Comparison of ENCODE assay signal across 8 cellular contexts in the genomic region with DNA sequence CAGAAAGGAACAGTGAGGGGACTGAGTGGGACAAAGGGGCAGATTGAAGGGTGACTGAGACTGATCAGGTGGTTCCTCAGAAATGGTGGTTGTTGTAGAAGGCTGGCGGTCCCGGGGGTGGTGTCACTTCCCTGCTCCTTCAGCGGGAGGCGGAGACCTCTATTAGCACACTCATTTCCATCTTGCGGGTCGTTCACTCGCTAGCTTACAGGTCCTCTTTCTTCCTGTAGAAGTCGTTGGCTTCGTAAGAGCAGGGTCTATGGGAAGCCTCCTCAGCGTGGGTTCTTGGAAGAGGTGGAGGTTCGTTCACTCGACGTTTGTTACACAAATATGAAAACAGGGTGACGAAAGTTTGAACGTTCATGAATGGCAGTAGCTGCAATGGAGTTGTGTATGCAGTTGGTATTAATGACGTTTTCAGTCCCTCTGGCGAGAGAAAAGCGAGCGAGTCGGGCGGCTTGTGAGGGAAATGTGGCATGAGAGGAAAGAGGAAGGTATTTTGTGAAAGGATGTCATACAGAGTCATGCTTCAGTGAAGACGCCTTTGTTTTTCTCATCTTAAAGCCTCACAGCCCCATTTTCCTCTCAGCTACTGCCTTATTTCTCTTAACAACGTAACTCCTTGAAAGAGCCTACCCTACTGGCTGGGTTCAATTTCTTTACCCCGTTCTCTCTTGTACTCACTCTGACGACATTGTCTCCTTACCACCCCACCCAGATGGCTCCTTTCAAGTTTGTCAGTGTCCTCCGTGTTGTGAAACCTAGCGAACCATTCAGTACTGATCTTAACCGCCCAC. TPM values are rescaled to one million over a fixed set of nuclear protein-coding genes. Genes with fewer than 3 reads are reported as not detected.
DNase-seq lines count a peak whose midpoint lies in the region; ATAC-seq and TF ChIP-seq lines count a peak whose summit lies in the region.

No MANE protein-coding gene starts in this region.

- TF ChIP-seq CTCF in HL-60 (IDR thresholded peaks at IDR 0.05; ENCODE audit: insufficient read depth, low read length) (no peak), RWPE2 (IDR thresholded peaks at IDR 0.05; ENCODE audit: poor library complexity, severe bottlenecking) (no peak)

- H3K27ac Mint-ChIP-seq in activated naive CD4-positive, alpha-beta T cell treated with anti-CD3 and anti-CD28 coated beads, Interleukin-2, amount 50 U/mL, for 72 hours: peak overlapping the region; percentile 94

- H3K27me3 ChIP-seq in HL-60 (ENCODE audit: insufficient read depth, poor library complexity, severe bottlenecking): peaks cover 5% of the 10 kb centered on the region
- no peaks in the 10 kb centered on the region for H3K27me3 ChIP-seq in RWPE2 (ENCODE audit: insufficient read depth, poor library complexity, severe bottlenecking)

- H3K36me3 Mint-ChIP-seq in activated naive CD4-positive, alpha-beta T cell treated with anti-CD3 and anti-CD28 coated beads, Interleukin-2, amount 50 U/mL, for 72 hours: peaks cover 0 to 6% of the 10 kb centered on the region in 2 donors

- H3K36me3 ChIP-seq in RWPE2 (ENCODE audit: low read depth): no peaks in the 10 kb centered on the region

- H3K9me3 Mint-ChIP-seq in activated naive CD4-positive, alpha-beta T cell treated with anti-CD3 and anti-CD28 coated beads, Interleukin-2, amount 50 U/mL, for 72 hours: peaks cover 0 to 6% of the 10 kb centered on the region in 2 donors

- peak; percentile 21 for ATAC-seq in GM19452 (IDR thresholded peaks at IDR 0.05; ENCODE audit: unreplicated experiment)
- ATAC-seq in RWPE2 (ENCODE audit: low read depth): peak; percentile 2; the same call in 1 of the 3 replicates
- peak; percentile 70 to 74 for ATAC-seq in activated naive CD4-positive, alpha-beta T cell treated with anti-CD3 and anti-CD28 coated beads, Interleukin-2, amount 50 U/mL, for 72 hours
- ATAC-seq in left cardiac atrium: peak; percentile 49 to 65

- no peak overlapping the region; the same call in 1 of the 2 replicates for H3K27ac ChIP-seq in HL-60 (replicated peaks)
- no peak overlapping the region for H3K27ac ChIP-seq in RWPE2 (ENCODE audit: poor library complexity, severe bottlenecking)

- peaks cover 6% of the 10 kb centered on the region for H3K4me1 ChIP-seq in RWPE2 (ENCODE audit: insufficient read depth, poor library complexity, severe bottlenecking)

- no peaks in the 10 kb centered on the region for H3K9me3 ChIP-seq in RWPE2 (ENCODE audit: severe bottlenecking)

- peak; percentile 75 for DNase-seq in DMS 273 (lab: John Stamatoyannopoulos, UW; ENCODE audit: unreplicated experiment)
- DNase-seq in HL-60 (ENCODE audit: low read depth in 1 of 2, low spot score in 1 of 2): peak; percentile 40 to 60
- no peak for DNase-seq in RWPE2 (ENCODE audit: low spot score)
- DNase-seq in activated naive CD4-positive, alpha-beta T cell treated with anti-CD3 and anti-CD28 coated beads, Interleukin-2, amount 50 U/mL, for 72 hours (ENCODE audit: low spot score in 2 of 2): peak; percentile 48 to 61
- DNase-seq in left cardiac atrium: peak; percentile 66
- peak; percentile 8 for DNase-seq in putamen (ENCODE audit: low spot score)
- DNase-seq in GM19240 (ENCODE audit: insufficient read length, low spot score): no peak

- peak overlapping the region; percentile 67 for H3K4me3 ChIP-seq in HL-60 (replicated peaks; ENCODE audit: insufficient read depth, low read length)
- peak overlapping the region; percentile 41 for H3K4me3 ChIP-seq in RWPE2 (ENCODE audit: severe bottlenecking)

- intact Hi-C loops in left cardiac atrium (cut with DNase I): no loop called here

RNA-seq across cellular contexts. Expression of a gene that starts 0.7 kb away (rescaled TPM):
- 1 to 10 TPM; 3.8 to 6.8 TPM for total RNA-seq in activated naive CD4-positive, alpha-beta T cell treated with anti-CD3 and anti-CD28 coated beads, Interleukin-2, amount 50 U/mL, for 72 hours
- total RNA-seq in left cardiac atrium: 1 to 10 TPM; 5.7 to 6.8 TPM

Comparison
In these comparisons a context has a peak if more than half of its experiments do, and no peak if none do; other contexts are left out.
1. DNase-seq: peak in DMS 273 (single experiment), HL-60 (2 of 2), activated naive CD4-positive, alpha-beta T cell treated with anti-CD3 and anti-CD28 coated beads, Interleukin-2, amount 50 U/mL, for 72 hours (2 of 2), left cardiac atrium (single experiment) and putamen (single experiment); none in RWPE2 (single experiment) and GM19240 (single experiment).
2. ATAC-seq: peak in every context shown above with its lines; median percentile 72 in activated naive CD4-positive, alpha-beta T cell treated with anti-CD3 and anti-CD28 coated beads, Interleukin-2, amount 50 U/mL, for 72 hours; 57 in left cardiac atrium; 21 in GM19452; 2 in RWPE2.